In the genomic region with DNA sequence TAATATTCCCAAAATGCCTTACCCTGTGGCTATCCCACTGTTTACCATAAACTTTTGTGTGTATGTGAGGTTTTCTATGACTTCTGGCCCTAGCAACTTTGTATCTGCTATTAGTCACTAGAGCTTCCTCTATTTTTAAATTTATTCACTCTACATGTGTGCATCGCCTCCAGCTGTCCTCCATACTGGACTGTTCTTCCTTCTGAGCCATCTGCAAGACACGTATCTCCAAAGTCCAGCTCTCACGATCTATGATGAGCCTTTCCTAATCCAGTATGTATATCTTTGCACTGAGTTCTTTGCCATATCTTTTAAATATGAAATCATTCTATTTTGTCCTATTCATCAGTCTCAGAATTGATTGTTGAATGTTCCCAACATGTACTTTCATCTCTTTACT, we compare ENCODE assay signal across 28 cellular contexts.
"Had no signal": no experiment of that assay in that cellular context is flagged by ENCODE, and none has a peak within 500 bp of the region (broad histone marks: within the 10 kb centered on the region; RNA-seq: fewer than 3 reads in every experiment).

No MANE protein-coding gene starts in this region.

- H2AFZ ChIP-seq: neural progenitor cell, parathyroid adenoma had no signal

- H3K4me2 ChIP-seq: neural progenitor cell had no signal

- H3K36me3 ChIP-seq: neural progenitor cell, right atrium auricular region had no signal

- ATAC-seq: heart right ventricle, left lung, lower lobe of right lung, natural killer cell had no signal

- H3K9me3 ChIP-seq: adrenal gland, heart right ventricle, left lung, lower lobe of right lung, right atrium auricular region, tibial nerve had no signal

- DNase-seq: activated CD4-positive, alpha-beta memory T cell treated with anti-CD3 and anti-CD28 coated beads, Interleukin-2, amount 10 ng/mL, durations not matched to agents 7 days and 5 days; activated CD4-positive, alpha-beta T cell treated with anti-CD3 and anti-CD28 coated beads, Interleukin-2, amount 10 ng/mL, durations not matched to agents 24 days and 14 days; activated CD4-positive, CD25-positive, alpha-beta regulatory T cell treated with anti-CD3 and anti-CD28 coated beads, Interleukin-2, amount 50 U/mL, for 72 hours; activated CD8-positive, alpha-beta memory T cell treated with anti-CD3 and anti-CD28 coated beads, Interleukin-2, amount 50 U/mL, for 48 hours; activated effector memory CD4-positive, alpha-beta T cell treated with Interleukin-2 at 50 U/mL for 16 hours; activated naive CD4-positive, alpha-beta T cell treated with Interleukin-2 at 50 U/mL for 16 hours; activated T-cell treated with anti-CD3 and anti-CD28 coated beads, Interleukin-2, amount 50 U/mL, for 24 hours; adrenal gland; aorta; dorsolateral prefrontal cortex; effector memory CD4-positive, alpha-beta T cell; heart right ventricle; left lung; lower lobe of right lung; mesenchymal stem cell; natural killer cell; occipital lobe; stimulated activated CD4-positive, alpha-beta T cell treated with anti-CD3 and anti-CD28 coated beads, Interleukin-15, amount 100 ng/mL, for 24 hours; stimulated activated CD4-positive, alpha-beta T cell treated with anti-CD3 and anti-CD28 coated beads, Interleukin-2, amount 100 ng/mL, for 24 hours; stimulated activated naive CD4-positive, alpha-beta T cell; T-helper 2 cell had no signal

- H3K27ac ChIP-seq: adrenal gland, coronary artery, heart right ventricle, left lung, lower lobe of right lung, neural progenitor cell, parathyroid adenoma, right atrium auricular region, tibial nerve had no signal

- H3K9ac ChIP-seq: neural progenitor cell, parathyroid adenoma had no signal

- H3K27me3 ChIP-seq: adrenal gland, dorsolateral prefrontal cortex, heart right ventricle, left lung, right atrium auricular region, tibial nerve had no signal

- H3K27ac Mint-ChIP-seq: activated CD4-positive, alpha-beta memory T cell treated with anti-CD3 and anti-CD28 coated beads, Interleukin-2, amount 10 ng/mL, durations not matched to agents 7 days and 5 days; activated CD4-positive, alpha-beta T cell treated with anti-CD3 and anti-CD28 coated beads, Interleukin-2, amount 10 ng/mL, durations not matched to agents 24 days and 14 days; activated naive CD8-positive, alpha-beta T cell; activated T-cell treated with anti-CD3 and anti-CD28 coated beads, Interleukin-2, amount 50 U/mL, for 24 hours; natural killer cell; neural progenitor cell had no signal

- H3K79me2 ChIP-seq: parathyroid adenoma had no signal

- H3K36me3 Mint-ChIP-seq: natural killer cell had no signal

- H3K27me3 Mint-ChIP-seq: activated CD4-positive, alpha-beta memory T cell treated with anti-CD3 and anti-CD28 coated beads, Interleukin-2, amount 10 ng/mL, durations not matched to agents 7 days and 5 days; activated CD4-positive, alpha-beta T cell treated with anti-CD3 and anti-CD28 coated beads, Interleukin-2, amount 10 ng/mL, durations not matched to agents 24 days and 14 days; activated naive CD8-positive, alpha-beta T cell; activated T-cell treated with anti-CD3 and anti-CD28 coated beads, Interleukin-2, amount 50 U/mL, for 24 hours had no signal

- H3K9me3 Mint-ChIP-seq: activated CD4-positive, alpha-beta memory T cell treated with anti-CD3 and anti-CD28 coated beads, Interleukin-2, amount 10 ng/mL, durations not matched to agents 7 days and 5 days; activated CD4-positive, alpha-beta T cell treated with anti-CD3 and anti-CD28 coated beads, Interleukin-2, amount 10 ng/mL, durations not matched to agents 24 days and 14 days; activated T-cell treated with anti-CD3 and anti-CD28 coated beads, Interleukin-2, amount 50 U/mL, for 24 hours; brain; natural killer cell; neural progenitor cell had no signal

- H3K4me3 ChIP-seq: adrenal gland, coronary artery, heart right ventricle, left lung, lower lobe of right lung, neural progenitor cell, right atrium auricular region, tibial nerve had no signal
